8 cellular contexts compared by ENCODE assay signal in the genomic region with DNA sequence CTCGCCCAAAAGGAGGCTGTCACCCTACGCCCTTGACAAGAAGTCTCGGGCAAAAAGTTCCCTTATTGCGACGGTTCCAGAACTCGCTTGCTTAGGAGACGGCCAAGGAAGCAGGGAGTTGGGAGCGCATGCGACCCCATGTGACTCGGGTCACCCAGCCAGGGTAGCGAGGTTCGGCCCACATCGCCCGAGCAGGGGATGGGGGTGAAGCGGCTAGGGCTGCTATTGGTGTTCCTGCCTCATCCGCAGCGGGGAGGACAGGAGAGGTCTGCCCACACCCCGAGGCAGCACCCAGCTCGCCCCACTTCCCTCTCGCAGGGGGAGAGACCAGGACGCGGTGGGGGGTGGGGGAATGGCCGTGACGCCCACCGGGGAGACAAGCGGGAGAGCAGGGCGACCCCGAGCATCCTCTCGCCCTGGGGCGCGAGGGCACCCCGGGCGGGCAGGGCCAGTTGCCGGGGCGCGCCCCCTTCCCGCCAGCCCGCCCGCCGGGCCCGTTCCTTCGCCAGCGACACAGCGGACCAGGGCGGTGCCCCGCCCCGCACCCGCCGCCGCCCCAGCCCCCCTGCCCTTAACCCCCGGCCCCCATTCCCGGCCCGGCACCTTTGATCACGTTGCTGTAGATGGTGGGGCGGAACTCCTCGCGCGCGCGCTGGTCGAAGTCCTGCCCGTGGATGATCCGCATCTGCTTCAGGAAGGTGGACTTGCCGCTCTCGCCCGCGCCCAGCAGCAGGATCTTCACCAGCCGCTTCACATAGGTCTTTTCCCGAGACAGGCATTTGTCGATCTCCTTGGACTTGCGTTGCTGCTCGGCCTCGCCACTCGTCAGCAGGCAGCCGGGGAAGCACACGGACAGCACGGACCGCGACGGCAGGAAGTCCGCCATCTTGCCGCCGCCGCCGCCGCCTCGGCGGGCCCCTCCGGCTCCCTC. TPM values are rescaled to one million over a fixed set of nuclear protein-coding genes. Genes with fewer than 3 reads are reported as not detected.
A peak's percentile ranks its signal among the peaks of the same experiment; 100 is the strongest.
DNase-seq lines count a peak whose midpoint lies in the region; FAIRE-seq and TF ChIP-seq lines count a peak whose summit lies in the region.

No MANE protein-coding gene starts in this region.

- peaks cover 50% of the 10 kb centered on the region for H3K4me1 ChIP-seq in mononuclear cell (ENCODE audit: insufficient read depth, low read length)

- no peaks in the 10 kb centered on the region for H3K9me3 ChIP-seq in mononuclear cell (ENCODE audit: low read depth, low read length)

- TF ChIP-seq POLR2A in GM12892 (IDR thresholded peaks at IDR 0.05; ENCODE audit: low read depth, low read length), result peak; percentile 40; the same call in 1 of the 2 replicates

- H3K4me3 ChIP-seq in mononuclear cell (ENCODE audit: low read length), result peak overlapping the region; percentile 63

- FAIRE-seq in GM12892 (lab: Jason Lieb, UNC), result peak; percentile 44

- peak overlapping the region; percentile 93 for H3K27ac ChIP-seq in epithelial cell of prostate

- no peaks in the 10 kb centered on the region for H3K27me3 ChIP-seq in mononuclear cell (ENCODE audit: insufficient read depth, low read length)

- DNase-seq in GM12892 (ENCODE audit: insufficient read length) (no peak), HCEC 1CT (peak; percentile 45), NCI-H146 (lab: John Stamatoyannopoulos, UW) (peak; percentile 42), activated T-cell treated with anti-CD3 and anti-CD28 coated beads for 1 hour (ENCODE audit: low read depth) (peak; percentile 28), epithelial cell of prostate (ENCODE audit: low read depth, low spot score) (no peak), epidermal melanocyte (ENCODE audit: insufficient read length, low spot score) (no peak)
- DNase-seq in stimulated activated CD8-positive, alpha-beta memory T cell treated with anti-CD3 and anti-CD28 coated beads, Interleukin-4, amount 100 ng/mL, for 48 hours, result peak; percentile 66

RNA-seq across cellular contexts. Expression of a gene that starts 0.6 kb away (rescaled TPM):
- 39.2 TPM for polyA plus RNA-seq in GM12892 (2012; ENCODE audit: missing spikeins)
- 245 TPM for total RNA-seq in mononuclear cell

Comparison
In these comparisons a context has a peak if more than half of its experiments do, and no peak if none do; other contexts are left out.
1. DNase-seq: peak in HCEC 1CT (single experiment), NCI-H146 (single experiment), activated T-cell treated with anti-CD3 and anti-CD28 coated beads for 1 hour (single experiment) and stimulated activated CD8-positive, alpha-beta memory T cell treated with anti-CD3 and anti-CD28 coated beads, Interleukin-4, amount 100 ng/mL, for 48 hours (single experiment); none in GM12892 (single experiment), epithelial cell of prostate (single experiment) and epidermal melanocyte (single experiment).